9 cellular contexts compared by ENCODE assay signal in genomic region chr10:114694735-114695134, GRCh38. TPM values are rescaled to one million over a fixed set of nuclear protein-coding genes. Genes with fewer than 3 reads are reported as not detected.
DNase-seq lines count a peak whose midpoint lies in the region; ATAC-seq and TF ChIP-seq lines count a peak whose summit lies in the region.
"Had no signal": no experiment of that assay in that cellular context is flagged by ENCODE, and none has a peak within 500 bp of the region (broad histone marks: within the 10 kb centered on the region; RNA-seq: fewer than 3 reads in every experiment).

No MANE protein-coding gene starts in this region.

- H3K4me2 ChIP-seq in GM23338: no peak overlapping the region

- H3K27ac ChIP-seq in CD4-positive, CD25-positive, alpha-beta regulatory T cell (ENCODE audit: insufficient read depth, low read length, poor library complexity, severe bottlenecking): no peak overlapping the region
- H3K27ac ChIP-seq in GM23338 (ENCODE audit: low read depth): no peak overlapping the region
- H3K27ac ChIP-seq in esophagus squamous epithelium: no peak overlapping the region

- peaks cover 2 to 24% (median 20%) of the 10 kb centered on the region in 4 donors for H3K4me1 Mint-ChIP-seq in CD4-positive, CD25-positive, alpha-beta regulatory T cell
- peaks cover 11% of the 10 kb centered on the region; the same call in 2 of the 3 replicates for H3K4me1 Mint-ChIP-seq in GM23338
- peaks cover 0 to 4% of the 10 kb centered on the region in 2 donors for H3K4me1 Mint-ChIP-seq in natural killer cell

- no peaks in the 10 kb centered on the region for H3K27me3 Mint-ChIP-seq in CD4-positive, CD25-positive, alpha-beta regulatory T cell
- H3K27me3 Mint-ChIP-seq in GM23338 (ENCODE audit: insufficient read depth, low read depth, poor library complexity): peaks cover 6% of the 10 kb centered on the region
- H3K27me3 Mint-ChIP-seq in natural killer cell (ENCODE audit: low read depth in 2 of 2): peaks cover 11 to 18% of the 10 kb centered on the region in 2 donors

- H3K36me3 ChIP-seq in CD4-positive, CD25-positive, alpha-beta regulatory T cell (ENCODE audit: control insufficient read depth, insufficient read depth, low read length): no peaks in the 10 kb centered on the region
- no peaks in the 10 kb centered on the region for H3K36me3 ChIP-seq in GM23338 (ENCODE audit: insufficient read depth)
- H3K36me3 ChIP-seq in esophagus squamous epithelium: no peaks in the 10 kb centered on the region

- ATAC-seq in CD4-positive, CD25-positive, alpha-beta regulatory T cell (ENCODE audit: low read depth in 2 of 2): no peak
- ATAC-seq in GM23338 (peak; percentile 87), natural killer cell (no peak)

- no peaks in the 10 kb centered on the region for H4K20me1 ChIP-seq in GM23338 (replicated peaks; ENCODE audit: insufficient read depth)

- H3K4me1 ChIP-seq in CD4-positive, CD25-positive, alpha-beta regulatory T cell (ENCODE audit: control insufficient read depth, insufficient read depth, low read length, poor library complexity, severe bottlenecking): peaks cover 15% of the 10 kb centered on the region
- peaks cover 4% of the 10 kb centered on the region; the same call in 1 of the 2 replicates for H3K4me1 ChIP-seq in GM23338 (ENCODE audit: insufficient read depth)
- H3K4me1 ChIP-seq in esophagus squamous epithelium: peaks cover 0 to 34% (median 6%) of the 10 kb centered on the region in 3 donors

- WGBS in esophagus squamous epithelium, 2 donors: 57 to 65% methylated on average over 8 of the region's 8 CpGs

- H3K4me3 Mint-ChIP-seq in CD4-positive, CD25-positive, alpha-beta regulatory T cell: peak overlapping the region in 1 of 4 donors; percentile 18
- H3K4me3 Mint-ChIP-seq in GM23338: no peak overlapping the region
- H3K4me3 Mint-ChIP-seq in natural killer cell: no peak overlapping the region
- H3K4me3 Mint-ChIP-seq: stimulated activated naive CD8-positive, alpha-beta T cell treated with anti-CD3 and anti-CD28 coated beads, Interleukin-15, Interleukin-2, amounts not matched to agents 100 ng/mL and 50 ng/mL, for 24 hours had no signal

- H3K4me3 ChIP-seq in CD4-positive, CD25-positive, alpha-beta regulatory T cell (ENCODE audit: low read depth, low read length): no peak overlapping the region
- no peak overlapping the region for H3K4me3 ChIP-seq in GM23338
- H3K4me3 ChIP-seq in esophagus squamous epithelium: no peak overlapping the region

- intact Hi-C loops in esophagus squamous epithelium (cut with DNase I) (loop anchor here (5.0 to 10.0 kb wide), 2 partner anchors 142 to 220 kb away; no protein-coding TSS in a partner anchor), natural killer cell (cut with micrococcal nuclease) (no loop called here)

- peak in 1 of 3 donors; percentile 28 for DNase-seq in CD4-positive, CD25-positive, alpha-beta regulatory T cell
- peak; percentile 87 for DNase-seq in GM23338 (ENCODE audit: low spot score)
- peak; percentile 9 for DNase-seq in T-helper 9 cell
- DNase-seq in esophagus squamous epithelium (lab: John Stamatoyannopoulos, UW): no peak
- DNase-seq in stimulated activated CD4-positive, alpha-beta T cell treated with anti-CD3 and anti-CD28 coated beads, Interleukin-4, amount 100 ng/mL, for 48 hours (ENCODE audit: low read depth in 2 of 2): peak; percentile 13 to 20
- DNase-seq in D341Med (ENCODE audit: low spot score): no peak
- no peak for DNase-seq in natural killer cell
- DNase-seq in Ammon's horn (ENCODE audit: low spot score): no peak

- H3K9me3 ChIP-seq in CD4-positive, CD25-positive, alpha-beta regulatory T cell (ENCODE audit: control insufficient read depth in 2 of 2, low read length in 2 of 2): no peaks in the 10 kb centered on the region
- H3K9me3 ChIP-seq in esophagus squamous epithelium: no peaks in the 10 kb centered on the region

- H3K27ac Mint-ChIP-seq in CD4-positive, CD25-positive, alpha-beta regulatory T cell: peak overlapping the region in 2 of 3 donors; percentile 80 to 82
- H3K27ac Mint-ChIP-seq in GM23338: no peak overlapping the region
- no peak overlapping the region for H3K27ac Mint-ChIP-seq in natural killer cell
- H3K27ac Mint-ChIP-seq: stimulated activated naive CD8-positive, alpha-beta T cell treated with anti-CD3 and anti-CD28 coated beads, Interleukin-15, Interleukin-2, amounts not matched to agents 100 ng/mL and 50 ng/mL, for 24 hours had no signal

- no peak overlapping the region for H2AFZ ChIP-seq in GM23338

- no peaks in the 10 kb centered on the region for H3K9me3 Mint-ChIP-seq in CD4-positive, CD25-positive, alpha-beta regulatory T cell
- no peaks in the 10 kb centered on the region for H3K9me3 Mint-ChIP-seq in GM23338
- no peaks in the 10 kb centered on the region for H3K9me3 Mint-ChIP-seq in natural killer cell
- H3K9me3 Mint-ChIP-seq: stimulated activated naive CD8-positive, alpha-beta T cell treated with anti-CD3 and anti-CD28 coated beads, Interleukin-15, Interleukin-2, amounts not matched to agents 100 ng/mL and 50 ng/mL, for 24 hours had no signal

- no peaks in the 10 kb centered on the region for H3K27me3 ChIP-seq in CD4-positive, CD25-positive, alpha-beta regulatory T cell (ENCODE audit: control insufficient read depth, insufficient read depth, low read length)
- H3K27me3 ChIP-seq in GM23338 (ENCODE audit: insufficient read depth): no peaks in the 10 kb centered on the region
- no peaks in the 10 kb centered on the region for H3K27me3 ChIP-seq in esophagus squamous epithelium

- no peak for TF ChIP-seq POLR2A in esophagus squamous epithelium (IDR thresholded peaks at IDR 0.05)

- H3K9me2 ChIP-seq in GM23338 (ENCODE audit: insufficient read depth): no peaks in the 10 kb centered on the region

- no peaks in the 10 kb centered on the region for H3K79me2 ChIP-seq in GM23338 (replicated peaks; ENCODE audit: insufficient read depth)

- H3F3A ChIP-seq in GM23338 (replicated peaks; ENCODE audit: low read depth): no peaks in the 10 kb centered on the region

- TF ChIP-seq CTCF in GM23338 (conservative IDR thresholded peaks at IDR 0.05; ENCODE audit: low read depth in 2 of 2) (peak; percentile 86), esophagus squamous epithelium (IDR thresholded peaks at IDR 0.05) (peak in 5 of 6 experiments; percentile 28 to 67 (median 37)), natural killer cell (IDR thresholded peaks at IDR 0.05) (no peak)

- H3K36me3 Mint-ChIP-seq in CD4-positive, CD25-positive, alpha-beta regulatory T cell: peaks cover 3% of the 10 kb centered on the region
- H3K36me3 Mint-ChIP-seq in GM23338 (ENCODE audit: low read depth) (no peaks in the 10 kb centered on the region), natural killer cell (no peaks in the 10 kb centered on the region)

TF ChIP-seq in GM23338, 12 proteins besides CTCF, POLR2A, EP300 and RAD21 (continues in another document):
- no peak for TF ChIP-seq EZH2 (IDR thresholded peaks at IDR 0.05; ENCODE audit: low read depth, unreplicated experiment)
- no peak for TF ChIP-seq STAT1 (IDR thresholded peaks at IDR 0.05; ENCODE audit: unreplicated experiment)
- no peak for TF ChIP-seq CREB1 (CRISPR knock-in tag; IDR thresholded peaks at IDR 0.05; ENCODE audit: low read depth)

RNA-seq across cellular contexts. Expression of gene ABLIM1, which starts 36.7 kb away (rescaled TPM):
- total RNA-seq in CD4-positive, CD25-positive, alpha-beta regulatory T cell: 131 TPM
- polyA plus RNA-seq in CD4-positive, CD25-positive, alpha-beta regulatory T cell: 100 to 1,000 TPM; 101 to 138 (median 129) TPM
- 45.1 and 46.6 TPM in 2 replicates for total RNA-seq in GM23338 (2014; rRNA removed; shearing (Covaris generic))
- polyA plus RNA-seq in GM23338 (2016; fragmentation: Nextera tagmentation; extraction: Ambion mirVana): 18.5 and 21.9 TPM in 2 replicates
- 100 to 1,000 TPM; 185 to 345 (median 304) TPM for total RNA-seq in esophagus squamous epithelium
- 100 to 1,000 TPM in 1 of 3 donors, 10 to 100 TPM in 2; 71.9 to 118 (median 73.5) TPM for total RNA-seq in natural killer cell

Comparison
In these comparisons a context has a peak if more than half of its experiments do, and no peak if none do; other contexts are left out.
1. DNase-seq: peak in GM23338 (single experiment), T-helper 9 cell (single experiment) and stimulated activated CD4-positive, alpha-beta T cell treated with anti-CD3 and anti-CD28 coated beads, Interleukin-4, amount 100 ng/mL, for 48 hours (2 of 2); none in esophagus squamous epithelium (single experiment), D341Med (single experiment), natural killer cell (single experiment) and Ammon's horn (single experiment).
2. H3K27ac Mint-ChIP-seq: peak in CD4-positive, CD25-positive, alpha-beta regulatory T cell (2 of 3); none in GM23338 (single experiment) and natural killer cell (0 of 2).